20 cellular contexts compared by ENCODE assay signal in genomic region chr5:32332971-32333370, GRCh38.
"Had no signal": no experiment of that assay in that cellular context is flagged by ENCODE, and none has a peak within 500 bp of the region (broad histone marks: within the 10 kb centered on the region; RNA-seq: fewer than 3 reads in every experiment).

No MANE protein-coding gene starts in this region.

- H3K36me3 ChIP-seq: gastroesophageal sphincter, heart left ventricle, neural progenitor cell, right atrium auricular region had no signal

- DNase-seq: activated CD4-positive, alpha-beta memory T cell treated with anti-CD3 and anti-CD28 coated beads, Interleukin-2, amount 10 ng/mL, durations not matched to agents 7 days and 5 days; activated CD4-positive, alpha-beta T cell treated with anti-CD3 and anti-CD28 coated beads for 4 hours; activated naive CD4-positive, alpha-beta T cell treated with Interleukin-2 at 50 U/mL for 16 hours; activated naive CD8-positive, alpha-beta T cell treated with anti-CD3 and anti-CD28 coated beads, Interleukin-2, amount 10 ng/mL, durations not matched to agents 7 days and 5 days; activated T-cell treated with anti-CD3 and anti-CD28 coated beads, Interleukin-2, amount 50 U/mL, for 24 hours; central memory CD4-positive, alpha-beta T cell; heart left ventricle; kidney glomerular epithelial cell; left ventricle myocardium superior; naive thymus-derived CD4-positive, alpha-beta T cell; stimulated activated naive CD8-positive, alpha-beta T cell treated with anti-CD3 and anti-CD28 coated beads, Interleukin-15, amount 100 ng/mL, for 72 hours had no signal

- H3K9me3 ChIP-seq: gastroesophageal sphincter, right atrium auricular region had no signal

- H3K9me3 Mint-ChIP-seq: activated naive CD8-positive, alpha-beta T cell treated with anti-CD3 and anti-CD28 coated beads, Interleukin-2, amount 10 ng/mL, durations not matched to agents 7 days and 5 days; memory B cell had no signal

- H3K4me1 Mint-ChIP-seq: brain, neural progenitor cell had no signal

- H3K4me1 ChIP-seq: neural progenitor cell had no signal

- H3K27ac Mint-ChIP-seq: activated CD4-positive, alpha-beta memory T cell treated with anti-CD3 and anti-CD28 coated beads, Interleukin-2, amount 10 ng/mL, durations not matched to agents 7 days and 5 days; activated naive CD8-positive, alpha-beta T cell treated with anti-CD3 and anti-CD28 coated beads, Interleukin-2, amount 10 ng/mL, durations not matched to agents 7 days and 5 days; activated T-cell treated with anti-CD3 and anti-CD28 coated beads, Interleukin-2, amount 50 U/mL, for 24 hours; activated T-helper 2 cell treated with anti-CD3 and anti-CD28 coated beads, Interferon-gamma antibody, Interleukin-2, Interleukin-4, amounts not matched to agents 10 μg/mL and 5 μg/mL and 100 μg/mL, durations not matched to agents 14 hours and 24 hours and 36 hours; brain; memory B cell; naive thymus-derived CD4-positive, alpha-beta T cell; neural progenitor cell; progenitor cell of endocrine pancreas; stimulated activated naive CD8-positive, alpha-beta T cell treated with anti-CD3 and anti-CD28 coated beads, Interleukin-15, amount 100 ng/mL, for 72 hours; type B pancreatic cell had no signal

- H3K27ac ChIP-seq: gastroesophageal sphincter, heart left ventricle, neural progenitor cell, right atrium auricular region had no signal

- H3K27me3 Mint-ChIP-seq: activated T-cell treated with anti-CD3 and anti-CD28 coated beads, Interleukin-2, amount 50 U/mL, for 24 hours; brain; memory B cell; progenitor cell of endocrine pancreas; stimulated activated naive CD8-positive, alpha-beta T cell treated with anti-CD3 and anti-CD28 coated beads, Interleukin-15, amount 100 ng/mL, for 72 hours; type B pancreatic cell had no signal

- ATAC-seq: gastroesophageal sphincter; heart left ventricle; left ventricle myocardium superior; naive thymus-derived CD4-positive, alpha-beta T cell; stimulated activated naive CD8-positive, alpha-beta T cell treated with anti-CD3 and anti-CD28 coated beads, Interleukin-15, amount 100 ng/mL, for 72 hours had no signal

- H3K4me3 ChIP-seq: gastroesophageal sphincter, heart left ventricle, neural progenitor cell, right atrium auricular region, skin epidermis had no signal

- H3K4me3 Mint-ChIP-seq: activated CD4-positive, alpha-beta memory T cell treated with anti-CD3 and anti-CD28 coated beads, Interleukin-2, amount 10 ng/mL, durations not matched to agents 7 days and 5 days; activated naive CD8-positive, alpha-beta T cell treated with anti-CD3 and anti-CD28 coated beads, Interleukin-2, amount 10 ng/mL, durations not matched to agents 7 days and 5 days; activated T-cell treated with anti-CD3 and anti-CD28 coated beads, Interleukin-2, amount 50 U/mL, for 24 hours; brain; memory B cell; naive thymus-derived CD4-positive, alpha-beta T cell; neural progenitor cell; stimulated activated naive CD8-positive, alpha-beta T cell treated with anti-CD3 and anti-CD28 coated beads, Interleukin-15, amount 100 ng/mL, for 72 hours; type B pancreatic cell had no signal

- H3K36me3 Mint-ChIP-seq: activated naive CD8-positive, alpha-beta T cell treated with anti-CD3 and anti-CD28 coated beads, Interleukin-2, amount 10 ng/mL, durations not matched to agents 7 days and 5 days; brain; memory B cell; naive thymus-derived CD4-positive, alpha-beta T cell; neural progenitor cell; type B pancreatic cell had no signal

- H3K27me3 ChIP-seq: gastroesophageal sphincter, heart left ventricle, neural progenitor cell, right atrium auricular region had no signal
